Comparison of ENCODE assay signal across 1 cellular context in genomic region chr17:43389022-43389947, GRCh38.
A peak's percentile ranks its signal among the peaks of the same experiment; 100 is the strongest.
TF ChIP-seq lines count a peak whose summit lies in the region.

No MANE protein-coding gene starts in this region.

TF ChIP-seq in K562, 482 proteins besides CTCF, POLR2A, EP300 and RAD21 (continued from another document and continues in another):
- TF ChIP-seq ZHX1 (conservative IDR thresholded peaks at IDR 0.05; ENCODE audit: low read length) (no peak), DPF2 (IDR thresholded peaks at IDR 0.05) (peak; percentile 29; the same call in 1 of the 2 replicates), PKNOX1 (IDR thresholded peaks at IDR 0.05) (peak; percentile 55; the same call in 1 of the 2 replicates), TOE1 (IDR thresholded peaks at IDR 0.05; ENCODE audit: borderline replicate concordance) (peak; percentile 27; the same call in 1 of the 2 replicates), TOE1 (CRISPR knock-in tag; IDR thresholded peaks at IDR 0.05; ENCODE audit: borderline replicate concordance, low read depth) (no peak), DEAF1 (CRISPR knock-in tag; IDR thresholded peaks at IDR 0.05) (0 out of 2 replicates have a peak, but pooled peaks have one; percentile 13), JUND (IDR thresholded peaks at IDR 0.05; ENCODE audit: borderline replicate concordance, low read depth, low read length) (0 out of 2 replicates have a peak, but pooled peaks have one; percentile 30), JUND (tag; IDR thresholded peaks at IDR 0.05; ENCODE audit: borderline replicate concordance, low read depth, low read length) (0 out of 3 replicates have a peak, but pooled peaks have one; percentile 35), SMARCA4 (IDR thresholded peaks at IDR 0.05) (0 out of 2 replicates have a peak, but pooled peaks have one; percentile 11), RBBP5 (IDR thresholded peaks at IDR 0.05; ENCODE audit: borderline replicate concordance, insufficient read depth, low read length, poor library complexity, severe bottlenecking) (peak; percentile 48), NR2C1 (IDR thresholded peaks at IDR 0.05) (peak; percentile 32; the same call in 1 of the 2 replicates), NR2C1 (tag; IDR thresholded peaks at IDR 0.05) (no peak), ZNF644 (tag; IDR thresholded peaks at IDR 0.05; ENCODE audit: low read depth) (0 out of 2 replicates have a peak, but pooled peaks have one; percentile 14), ZNF347 (CRISPR knock-in tag; IDR thresholded peaks at IDR 0.05; ENCODE audit: low read depth) (no peak), CREM (IDR thresholded peaks at IDR 0.05; ENCODE audit: low read depth) (peak; percentile 46; the same call in 1 of the 2 replicates), BRD9 (IDR thresholded peaks at IDR 0.05; ENCODE audit: low read depth, partially characterized antibody) (peak; percentile 77), KAT7 (CRISPR knock-in tag; IDR thresholded peaks at IDR 0.05; ENCODE audit: borderline replicate concordance) (peak; percentile 73; the same call in 1 of the 2 replicates), ZNF436 (CRISPR knock-in tag; IDR thresholded peaks at IDR 0.05) (no peak), MAZ (CRISPR knock-in tag; conservative IDR thresholded peaks at IDR 0.05 in 1 of 2, IDR thresholded peaks at IDR 0.05 in 1 of 2) (0 out of 4 replicates have a peak, but pooled peaks of 1 of the 2 experiments have one; percentile 36), SAFB2 (IDR thresholded peaks at IDR 0.05; ENCODE audit: borderline replicate concordance, low read depth, low read length, severe bottlenecking) (no peak), ZBTB40 (IDR thresholded peaks at IDR 0.05) (peak; percentile 14; the same call in 1 of the 2 replicates), ZBTB40 (CRISPR knock-in tag; IDR thresholded peaks at IDR 0.05) (no peak)
- TF ChIP-seq, protein P1, sequence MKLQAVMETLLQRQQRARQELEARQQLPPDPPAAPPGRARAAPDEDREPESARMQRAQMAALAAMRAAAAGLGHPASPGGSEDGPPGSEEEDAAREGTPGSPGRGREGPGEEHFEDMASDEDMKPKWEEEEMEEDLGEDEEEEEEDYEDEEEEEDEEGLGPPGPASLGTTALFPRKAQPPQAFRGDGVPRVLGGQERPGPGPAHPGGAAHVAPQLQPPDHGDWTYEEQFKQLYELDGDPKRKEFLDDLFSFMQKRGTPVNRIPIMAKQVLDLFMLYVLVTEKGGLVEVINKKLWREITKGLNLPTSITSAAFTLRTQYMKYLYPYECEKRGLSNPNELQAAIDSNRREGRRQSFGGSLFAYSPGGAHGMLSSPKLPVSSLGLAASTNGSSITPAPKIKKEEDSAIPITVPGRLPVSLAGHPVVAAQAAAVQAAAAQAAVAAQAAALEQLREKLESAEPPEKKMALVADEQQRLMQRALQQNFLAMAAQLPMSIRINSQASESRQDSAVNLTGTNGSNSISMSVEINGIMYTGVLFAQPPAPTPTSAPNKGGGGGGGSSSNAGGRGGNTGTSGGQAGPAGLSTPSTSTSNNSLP (IDR thresholded peaks at IDR 0.05; ENCODE audit: borderline replicate concordance, low read depth, low read length): peak; percentile 80; the same call in 1 of the 2 replicates
- TF ChIP-seq, protein P2, sequence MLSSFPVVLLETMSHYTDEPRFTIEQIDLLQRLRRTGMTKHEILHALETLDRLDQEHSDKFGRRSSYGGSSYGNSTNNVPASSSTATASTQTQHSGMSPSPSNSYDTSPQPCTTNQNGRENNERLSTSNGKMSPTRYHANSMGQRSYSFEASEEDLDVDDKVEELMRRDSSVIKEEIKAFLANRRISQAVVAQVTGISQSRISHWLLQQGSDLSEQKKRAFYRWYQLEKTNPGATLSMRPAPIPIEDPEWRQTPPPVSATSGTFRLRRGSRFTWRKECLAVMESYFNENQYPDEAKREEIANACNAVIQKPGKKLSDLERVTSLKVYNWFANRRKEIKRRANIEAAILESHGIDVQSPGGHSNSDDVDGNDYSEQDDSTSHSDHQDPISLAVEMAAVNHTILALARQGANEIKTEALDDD (IDR thresholded peaks at IDR 0.05): peak; percentile 9; the same call in 1 of the 2 replicates
- TF ChIP-seq, protein P3, sequence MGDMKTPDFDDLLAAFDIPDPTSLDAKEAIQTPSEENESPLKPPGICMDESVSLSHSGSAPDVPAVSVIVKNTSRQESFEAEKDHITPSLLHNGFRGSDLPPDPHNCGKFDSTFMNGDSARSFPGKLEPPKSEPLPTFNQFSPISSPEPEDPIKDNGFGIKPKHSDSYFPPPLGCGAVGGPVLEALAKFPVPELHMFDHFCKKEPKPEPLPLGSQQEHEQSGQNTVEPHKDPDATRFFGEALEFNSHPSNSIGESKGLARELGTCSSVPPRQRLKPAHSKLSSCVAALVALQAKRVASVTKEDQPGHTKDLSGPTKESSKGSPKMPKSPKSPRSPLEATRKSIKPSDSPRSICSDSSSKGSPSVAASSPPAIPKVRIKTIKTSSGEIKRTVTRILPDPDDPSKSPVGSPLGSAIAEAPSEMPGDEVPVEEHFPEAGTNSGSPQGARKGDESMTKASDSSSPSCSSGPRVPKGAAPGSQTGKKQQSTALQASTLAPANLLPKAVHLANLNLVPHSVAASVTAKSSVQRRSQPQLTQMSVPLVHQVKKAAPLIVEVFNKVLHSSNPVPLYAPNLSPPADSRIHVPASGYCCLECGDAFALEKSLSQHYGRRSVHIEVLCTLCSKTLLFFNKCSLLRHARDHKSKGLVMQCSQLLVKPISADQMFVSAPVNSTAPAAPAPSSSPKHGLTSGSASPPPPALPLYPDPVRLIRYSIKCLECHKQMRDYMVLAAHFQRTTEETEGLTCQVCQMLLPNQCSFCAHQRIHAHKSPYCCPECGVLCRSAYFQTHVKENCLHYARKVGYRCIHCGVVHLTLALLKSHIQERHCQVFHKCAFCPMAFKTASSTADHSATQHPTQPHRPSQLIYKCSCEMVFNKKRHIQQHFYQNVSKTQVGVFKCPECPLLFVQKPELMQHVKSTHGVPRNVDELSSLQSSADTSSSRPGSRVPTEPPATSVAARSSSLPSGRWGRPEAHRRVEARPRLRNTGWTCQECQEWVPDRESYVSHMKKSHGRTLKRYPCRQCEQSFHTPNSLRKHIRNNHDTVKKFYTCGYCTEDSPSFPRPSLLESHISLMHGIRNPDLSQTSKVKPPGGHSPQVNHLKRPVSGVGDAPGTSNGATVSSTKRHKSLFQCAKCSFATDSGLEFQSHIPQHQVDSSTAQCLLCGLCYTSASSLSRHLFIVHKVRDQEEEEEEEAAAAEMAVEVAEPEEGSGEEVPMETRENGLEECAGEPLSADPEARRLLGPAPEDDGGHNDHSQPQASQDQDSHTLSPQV (IDR thresholded peaks at IDR 0.05): peak; percentile 40; the same call in 1 of the 2 replicates
- TF ChIP-seq, protein P4, sequence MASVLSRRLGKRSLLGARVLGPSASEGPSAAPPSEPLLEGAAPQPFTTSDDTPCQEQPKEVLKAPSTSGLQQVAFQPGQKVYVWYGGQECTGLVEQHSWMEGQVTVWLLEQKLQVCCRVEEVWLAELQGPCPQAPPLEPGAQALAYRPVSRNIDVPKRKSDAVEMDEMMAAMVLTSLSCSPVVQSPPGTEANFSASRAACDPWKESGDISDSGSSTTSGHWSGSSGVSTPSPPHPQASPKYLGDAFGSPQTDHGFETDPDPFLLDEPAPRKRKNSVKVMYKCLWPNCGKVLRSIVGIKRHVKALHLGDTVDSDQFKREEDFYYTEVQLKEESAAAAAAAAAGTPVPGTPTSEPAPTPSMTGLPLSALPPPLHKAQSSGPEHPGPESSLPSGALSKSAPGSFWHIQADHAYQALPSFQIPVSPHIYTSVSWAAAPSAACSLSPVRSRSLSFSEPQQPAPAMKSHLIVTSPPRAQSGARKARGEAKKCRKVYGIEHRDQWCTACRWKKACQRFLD (CRISPR knock-in tag; IDR thresholded peaks at IDR 0.05): peak; percentile 74; the same call in 1 of the 2 replicates
